ENCODE assay signal across 1 cellular context in genomic region chr13:26978081-26978860, GRCh38.
TF ChIP-seq lines count a peak whose summit lies in the region.

No MANE protein-coding gene starts in this region.

TF ChIP-seq in H1, 55 proteins besides CTCF, POLR2A, EP300 and RAD21 (continued from another document):
- TF ChIP-seq TEAD4 (IDR thresholded peaks at IDR 0.05; ENCODE audit: low read depth, low read length) (peak; percentile 91), BCL11A (IDR thresholded peaks at IDR 0.05; ENCODE audit: low read depth in 2 of 2, low read length in 2 of 2) (no peak)
